Comparison of ENCODE assay signal across 11 cellular contexts in the genomic region with DNA sequence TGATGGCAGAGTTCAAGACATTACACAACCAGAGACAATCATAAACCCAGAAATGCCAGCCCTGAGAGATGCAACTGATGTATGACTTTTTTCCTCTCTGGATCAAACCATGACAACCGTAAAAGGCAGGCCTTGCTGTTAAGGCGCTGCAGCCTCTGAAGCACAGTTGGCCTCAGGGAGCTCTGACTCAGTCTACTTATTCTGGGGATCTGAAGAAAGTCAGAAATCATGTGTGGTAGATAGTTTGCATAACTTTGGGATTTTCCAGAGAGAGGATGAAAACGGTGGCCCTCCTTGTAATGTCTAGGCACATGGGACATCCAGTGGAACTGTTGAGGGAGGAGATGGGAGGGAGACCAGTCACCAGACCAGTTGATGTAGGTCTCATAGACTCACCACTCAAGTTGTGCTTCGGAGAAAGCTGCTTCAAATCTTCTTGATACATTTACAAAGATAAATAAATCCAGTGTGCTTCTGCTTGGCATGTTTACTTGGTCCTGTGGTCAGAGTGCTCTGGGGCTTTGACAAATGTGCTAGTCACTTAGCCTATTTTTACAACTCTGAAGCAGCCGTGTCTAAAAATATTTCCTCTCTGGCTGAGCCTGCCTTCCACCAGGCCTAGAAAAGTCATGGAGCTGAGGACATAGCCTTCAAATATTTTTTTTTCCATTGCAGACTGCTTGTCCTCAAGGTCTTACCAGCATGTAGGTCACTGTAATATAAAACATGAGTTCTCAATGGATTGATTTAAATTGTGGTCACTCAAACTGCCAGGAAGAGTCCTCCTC. TPM values are rescaled to one million over a fixed set of nuclear protein-coding genes. Genes with fewer than 3 reads are reported as not detected.
DNase-seq lines count a peak whose midpoint lies in the region; ATAC-seq and TF ChIP-seq lines count a peak whose summit lies in the region.
"Had no signal": no experiment of that assay in that cellular context is flagged by ENCODE, and none has a peak within 500 bp of the region (broad histone marks: within the 10 kb centered on the region; RNA-seq: fewer than 3 reads in every experiment).

No MANE protein-coding gene starts in this region.

- peaks cover 11% of the 10 kb centered on the region for H3K36me3 Mint-ChIP-seq in T-helper 17 cell (ENCODE audit: low read depth)

- peaks cover 38% of the 10 kb centered on the region for H3K4me1 Mint-ChIP-seq in T-helper 17 cell

- peaks cover 91% of the 10 kb centered on the region for H3K4me1 ChIP-seq in psoas muscle
- H3K4me1 ChIP-seq: Caco-2 had no signal

- H3K4me3 Mint-ChIP-seq in T-helper 17 cell: no peak overlapping the region
- H3K4me3 Mint-ChIP-seq: activated CD4-positive, alpha-beta memory T cell treated with anti-CD3 and anti-CD28 coated beads for 36 hours had no signal

- no peaks in the 10 kb centered on the region for H3K27me3 ChIP-seq in psoas muscle (ENCODE audit: insufficient read depth in 3 of 3, low read length in 2 of 3)

- H3K36me3 ChIP-seq in psoas muscle (ENCODE audit: insufficient read depth in 1 of 2, low read depth in 1 of 2): no peaks in the 10 kb centered on the region

- DNase-seq in ELR (ENCODE audit: low read depth) (peak; percentile 71), T-helper 17 cell (no peak), foreskin melanocyte (peak; percentile 87), psoas muscle (peak in 1 of 2 donors; percentile 61), DMS79 treated with DMSO at 0.1 percent for 48 hours (lab: John Stamatoyannopoulos, UW) (no peak), NCI-H82 treated with DMSO at 0.1 percent for 48 hours (lab: John Stamatoyannopoulos, UW; ENCODE audit: unreplicated experiment) (no peak), DMS153 treated with DMSO at 0.1 percent for 48 hours (lab: John Stamatoyannopoulos, UW; ENCODE audit: unreplicated experiment) (no peak)
- DNase-seq: activated CD4-positive, alpha-beta memory T cell treated with anti-CD3 and anti-CD28 coated beads for 36 hours; Caco-2; cortex of kidney had no signal

- intact Hi-C loops in psoas muscle (cut with DNase I): loop anchor here in 1 of 2 donors (10.0 kb wide), 1 partner anchor 172 kb away; a partner anchor contains a TSS

- WGBS in psoas muscle, 3 donors: 32 to 45% (median 38%) methylated on average over 5 of the region's 5 CpGs

- H3K9me3 ChIP-seq in T-helper 17 cell (ENCODE audit: control insufficient read depth, low read length, poor library complexity, severe bottlenecking) (no peaks in the 10 kb centered on the region), psoas muscle (no peaks in the 10 kb centered on the region)
- H3K9me3 ChIP-seq: Caco-2 had no signal

- H3K27ac ChIP-seq in psoas muscle: peak overlapping the region; percentile 98

- H3K4me3 ChIP-seq in psoas muscle: peak overlapping the region; percentile 21

- H3K27ac Mint-ChIP-seq in T-helper 17 cell: peak overlapping the region; percentile 32
- H3K27ac Mint-ChIP-seq: activated CD4-positive, alpha-beta memory T cell treated with anti-CD3 and anti-CD28 coated beads for 36 hours had no signal

- ATAC-seq in T-helper 17 cell (no peak), psoas muscle (peak; percentile 91 to 95 (median 94)), HG03159 (IDR thresholded peaks at IDR 0.05; ENCODE audit: unreplicated experiment) (no peak)

- no peaks in the 10 kb centered on the region for H3K27me3 Mint-ChIP-seq in T-helper 17 cell
- H3K27me3 Mint-ChIP-seq: activated CD4-positive, alpha-beta memory T cell treated with anti-CD3 and anti-CD28 coated beads for 36 hours had no signal

- TF ChIP-seq CTCF in psoas muscle (IDR thresholded peaks at IDR 0.05): no peak

RNA-seq across cellular contexts. Expression of a gene that starts 7.5 kb away (rescaled TPM):
- total RNA-seq in T-helper 17 cell (10 to 100 TPM; 10.5 to 13.3 TPM), psoas muscle (100 to 1,000 TPM in 3 of 4 donors, 10 to 100 TPM in 1; 84.4 to 150 (median 118) TPM)
- 100 to 1,000 TPM in 1 of 3 donors, 10 to 100 TPM in 2; 26.6 to 125 (median 99.5) TPM for polyA plus RNA-seq in psoas muscle

Comparison
In these comparisons a context has a peak if more than half of its experiments do, and no peak if none do; other contexts are left out.
1. DNase-seq: peak in ELR (single experiment) and foreskin melanocyte (single experiment); none in T-helper 17 cell (0 of 3), DMS79 treated with DMSO at 0.1 percent for 48 hours (single experiment), NCI-H82 treated with DMSO at 0.1 percent for 48 hours (single experiment) and DMS153 treated with DMSO at 0.1 percent for 48 hours (single experiment).
2. ATAC-seq: peak in psoas muscle (4 of 4); none in T-helper 17 cell (single experiment) and HG03159 (single experiment).
3. RNA of a gene that starts 7.5 kb away (total RNA-seq): 84.4 to 150 TPM in psoas muscle; 10.5 to 13.3 TPM in T-helper 17 cell; every median in the first group is over 4 times any median in the second.